Comparison of ENCODE assay signal across 26 cellular contexts in the genomic region with DNA sequence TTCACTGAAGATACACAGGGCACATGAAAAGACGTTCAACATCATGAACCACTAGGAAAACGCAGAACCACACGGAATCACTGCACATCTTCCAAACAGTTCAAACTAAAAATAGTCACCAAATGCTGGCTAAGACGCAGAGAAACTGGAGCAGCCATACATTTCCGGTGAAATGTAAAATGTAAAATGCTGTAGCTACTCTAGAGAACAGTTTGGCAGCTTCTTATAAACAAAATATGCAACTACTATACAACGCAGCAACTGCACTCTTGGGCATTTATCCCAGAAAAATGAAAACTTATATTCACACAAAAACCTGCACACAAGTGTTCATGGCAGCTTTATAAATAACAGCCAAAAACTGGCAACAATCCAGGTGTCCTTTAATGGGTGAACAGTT.
A peak's percentile ranks its signal among the peaks of the same experiment; 100 is the strongest.
DNase-seq lines count a peak whose midpoint lies in the region; ATAC-seq, FAIRE-seq and TF ChIP-seq lines count a peak whose summit lies in the region.
"Had no signal": no experiment of that assay in that cellular context is flagged by ENCODE, and none has a peak within 500 bp of the region (broad histone marks: within the 10 kb centered on the region; RNA-seq: fewer than 3 reads in every experiment).

No MANE protein-coding gene starts in this region.

- intact Hi-C loops in sigmoid colon (cut with DNase I) (loop anchor here (5.0 kb wide), 2 partner anchors 119 to 184 kb away; no protein-coding TSS in a partner anchor), MCF 10A (cut with micrococcal nuclease) (no loop called here)

- H3K36me3 ChIP-seq in sigmoid colon = peaks cover 68 to 90% (median 72%) of the 10 kb centered on the region in 4 donors

- FAIRE-seq in H54 (lab: Jason Lieb, UNC) = no peak

- POLR2A ChIA-PET in MCF 10A (lab: Yijun Ruan, JAX) = no interaction called here

- H3K36me3 Mint-ChIP-seq in MCF 10A (ENCODE audit: insufficient read depth, unreplicated experiment) = peaks cover 82% of the 10 kb centered on the region

- no peaks in the 10 kb centered on the region for H3K27me3 Mint-ChIP-seq in MCF 10A (ENCODE audit: insufficient read depth, unreplicated experiment)
- H3K27me3 Mint-ChIP-seq: naive thymus-derived CD8-positive, alpha-beta T cell; stimulated activated naive CD8-positive, alpha-beta T cell treated with anti-CD3 and anti-CD28 coated beads, Interleukin-15, amount 100 ng/mL, for 72 hours had no signal

- H3K4me1 ChIP-seq in sigmoid colon = peaks cover 0 to 37% (median 28%) of the 10 kb centered on the region in 4 donors
- H3K4me1 ChIP-seq: BLaER1 had no signal

- H3K4me3 Mint-ChIP-seq in MCF 10A (ENCODE audit: unreplicated experiment) = no peak overlapping the region
- H3K4me3 Mint-ChIP-seq: naive thymus-derived CD8-positive, alpha-beta T cell; stimulated activated naive CD8-positive, alpha-beta T cell treated with anti-CD3 and anti-CD28 coated beads, Interleukin-15, amount 100 ng/mL, for 72 hours had no signal

- H3K9me3 ChIP-seq in sigmoid colon = no peaks in the 10 kb centered on the region
- H3K9me3 ChIP-seq: BLaER1, left ventricle myocardium inferior, thyroid gland had no signal

- H3K27me3 ChIP-seq in sigmoid colon = no peaks in the 10 kb centered on the region
- H3K27me3 ChIP-seq: BLaER1, thyroid gland had no signal

- peak overlapping the region; percentile 41 to 79 (median 58) for H3K27ac ChIP-seq in sigmoid colon
- H3K27ac ChIP-seq: BLaER1, left ventricle myocardium inferior, thyroid gland had no signal

- H3K4me1 Mint-ChIP-seq in MCF 10A (ENCODE audit: insufficient read depth, unreplicated experiment) = no peaks in the 10 kb centered on the region

- CTCF ChIA-PET in MCF 10A (lab: Yijun Ruan, JAX) = interaction anchor here (0.6 to 3.4 kb wide), 5 partner anchors 21 to 207 kb away, joined by 3 to 14 read pairs (median 3); no protein-coding TSS in a partner anchor

- no peak overlapping the region for H3K27ac Mint-ChIP-seq in MCF 10A (ENCODE audit: low read depth, unreplicated experiment)

- WGBS in sigmoid colon, 2 donors = 81 to 88% methylated on average over 6 of the region's 6 CpGs

- BruUV-seq in MCF 10A (replicated peaks; lab: Mats Ljungman, UMichigan) = no TSS peak

- H3K9me3 Mint-ChIP-seq in MCF 10A (ENCODE audit: unreplicated experiment) = no peaks in the 10 kb centered on the region
- H3K9me3 Mint-ChIP-seq: naive thymus-derived CD8-positive, alpha-beta T cell; stimulated activated naive CD8-positive, alpha-beta T cell treated with anti-CD3 and anti-CD28 coated beads, Interleukin-15, amount 100 ng/mL, for 72 hours had no signal

- H3K4me3 ChIP-seq in choroid plexus epithelial cell (ENCODE audit: low read depth, low read length) (no peak overlapping the region), sigmoid colon (no peak overlapping the region)
- H3K4me3 ChIP-seq: BLaER1, left ventricle myocardium inferior, smooth muscle cell, thyroid gland had no signal

- DNase-seq in HCEC 1CT (peak; percentile 40), choroid plexus epithelial cell (ENCODE audit: low read depth) (peak; percentile 53), hepatic stellate cell (ENCODE audit: low spot score) (peak; percentile 54), sigmoid colon (no peak), H54 (ENCODE audit: insufficient read length, low spot score) (no peak), MCF 10A (ENCODE audit: unreplicated experiment) (no peak), NCI-H1048 (lab: John Stamatoyannopoulos, UW) (no peak)
- DNase-seq: activated CD4-positive, alpha-beta T cell treated with anti-CD3 and anti-CD28 coated beads for 48 hours; activated CD8-positive, alpha-beta memory T cell treated with anti-CD3 and anti-CD28 coated beads for 24 hours; activated gamma-delta T cell treated with Interleukin-2 at 50 U/mL for 16 hours; cerebellar nuclear complex; DMS53; foreskin melanocyte; left ventricle myocardium inferior; naive thymus-derived CD8-positive, alpha-beta T cell; NCI-H1105 treated with DMSO at 0.1 percent for 48 hours; NCI-H1930; NCI-H524; SHP77; stimulated activated CD4-positive, alpha-beta T cell treated with anti-CD3 and anti-CD28 coated beads, Interleukin-1b, Interleukin-23, amount 100 ng/mL, for 48 hours; stimulated activated CD8-positive, alpha-beta memory T cell treated with anti-CD3 and anti-CD28 coated beads, Interleukin-4, amount 100 ng/mL, for 48 hours; stimulated activated naive CD8-positive, alpha-beta T cell treated with anti-CD3 and anti-CD28 coated beads, Interleukin-15, amount 100 ng/mL, for 72 hours; thyroid gland had no signal

- no peak for TF ChIP-seq POLR2A in sigmoid colon (IDR thresholded peaks at IDR 0.05)
- no peak for TF ChIP-seq POLR2A in H54 (IDR thresholded peaks at IDR 0.05; ENCODE audit: low read depth, low read length)

- TF ChIP-seq EP300 in sigmoid colon (IDR thresholded peaks at IDR 0.05) = no peak

- no peak for ATAC-seq in GM21390 (IDR thresholded peaks at IDR 0.05; ENCODE audit: unreplicated experiment)
- ATAC-seq: naive thymus-derived CD8-positive, alpha-beta T cell; stimulated activated naive CD8-positive, alpha-beta T cell treated with anti-CD3 and anti-CD28 coated beads, Interleukin-15, amount 100 ng/mL, for 72 hours had no signal

- no peak for TF ChIP-seq CTCF in choroid plexus epithelial cell (conservative IDR thresholded peaks at IDR 0.05; ENCODE audit: low read depth, low read length)
- TF ChIP-seq CTCF in sigmoid colon (IDR thresholded peaks at IDR 0.05) = no peak
- no peak for TF ChIP-seq CTCF in MCF 10A (IDR thresholded peaks at IDR 0.05; ENCODE audit: unreplicated experiment)

Comparison
In these comparisons a context has a peak if more than half of its experiments do, and no peak if none do; other contexts are left out.
1. DNase-seq: peak in HCEC 1CT (single experiment), choroid plexus epithelial cell (single experiment) and hepatic stellate cell (single experiment); none in sigmoid colon (single experiment), H54 (single experiment), MCF 10A (single experiment) and NCI-H1048 (single experiment).